In genomic region chr12:12716151-12716844, GRCh38 we compare ENCODE assay signal across 8 cellular contexts. TPM values are rescaled to one million over a fixed set of nuclear protein-coding genes. Genes with fewer than 3 reads are reported as not detected.
DNase-seq lines count a peak whose midpoint lies in the region; ATAC-seq and TF ChIP-seq lines count a peak whose summit lies in the region.

No MANE protein-coding gene starts in this region.

- POLR2A ChIA-PET in HCT116 (lab: Charles Lee), result interaction anchor here (0.7 to 2.4 kb wide), 4 partner anchors 9 to 360 kb away, joined by 3 to 21 read pairs (median 4); partner anchors contain the start of gene BORCS5

- no peaks in the 10 kb centered on the region for H3K79me1 ChIP-seq in neuronal stem cell (ENCODE audit: low read depth, low read length)

- no peak for TF ChIP-seq POLR2A in HCT116 (IDR thresholded peaks at IDR 0.05; ENCODE audit: borderline replicate concordance, extremely low read depth, insufficient read depth, insufficient read length)

- no peak for TF ChIP-seq RAD21 in HCT116 (IDR thresholded peaks at IDR 0.05; ENCODE audit: low read depth)

- CTCF ChIA-PET in HCT116 (lab: Charles Lee), result interaction anchor here (1.6 kb wide), 1 partner anchor 21 kb away, joined by 6 read pairs; no protein-coding TSS in a partner anchor

- no peak overlapping the region for H3K4ac ChIP-seq in neuronal stem cell (ENCODE audit: low read length)

- peak overlapping the region; percentile 27 for H2BK15ac ChIP-seq in neuronal stem cell (ENCODE audit: low read length)

- no peaks in the 10 kb centered on the region for H3K9me3 ChIP-seq in BE2C
- no peaks in the 10 kb centered on the region for H3K9me3 ChIP-seq in HCT116 (ENCODE audit: control insufficient read depth in 1 of 2, insufficient read depth in 1 of 2, low read depth in 1 of 2, low read length in 2 of 2)
- no peaks in the 10 kb centered on the region for H3K9me3 ChIP-seq in neuronal stem cell (replicated peaks in 1 of 2; ENCODE audit: control insufficient read depth in 2 of 2, insufficient read depth in 1 of 2, low read depth in 1 of 2, low read length in 2 of 2)

- no peak overlapping the region for H4K91ac ChIP-seq in neuronal stem cell (ENCODE audit: low read depth, low read length, poor library complexity)

- WGBS in neuronal stem cell (ENCODE audit: extremely low coverage in 2 of 2, insufficient read length in 2 of 2, insufficient replicate concordance in 1 of 2), 2 donors, result no CpG with 5 or more reads among the region's 18 CpGs

- no peak for TF ChIP-seq CTCF in BE2C (IDR thresholded peaks at IDR 0.05; ENCODE audit: low read depth, low read length)
- TF ChIP-seq CTCF in HCT116 (IDR thresholded peaks at IDR 0.05 in 2 of 3, conservative IDR thresholded peaks at IDR 0.05 in 1 of 3; ENCODE audit: borderline replicate concordance in 1 of 3, insufficient read depth in 1 of 3, low read depth in 2 of 3, low read length in 2 of 3), result no peak
- no peak for TF ChIP-seq CTCF in VCaP (conservative IDR thresholded peaks at IDR 0.05)
- TF ChIP-seq CTCF in fibroblast of mammary gland (conservative IDR thresholded peaks at IDR 0.05; ENCODE audit: control insufficient read depth, insufficient read depth, low read depth, low read length), result no peak

- H4K20me1 ChIP-seq in HCT116 (ENCODE audit: insufficient read depth), result no peaks in the 10 kb centered on the region

- H3K4me2 ChIP-seq in HCT116 (ENCODE audit: low read length) (peak overlapping the region; percentile 98), neuronal stem cell (ENCODE audit: insufficient read depth, low read length, poor library complexity, severe bottlenecking) (peak overlapping the region; percentile 73)

- H3K27ac ChIP-seq in HCT116 (ENCODE audit: low read depth, low read length) (peak overlapping the region; percentile 100), VCaP (peak overlapping the region; percentile 99), neuronal stem cell (replicated peaks; ENCODE audit: low read length) (peak overlapping the region; percentile 95)

- no peak overlapping the region for H3K14ac ChIP-seq in neuronal stem cell (ENCODE audit: low read length)

- H2AK5ac ChIP-seq in neuronal stem cell (ENCODE audit: low read depth, low read length), result no peak overlapping the region

- ATAC-seq in HCT116 (peak; percentile 14; the same call in 1 of the 2 replicates), GM18517 (IDR thresholded peaks at IDR 0.05; ENCODE audit: unreplicated experiment) (no peak), HG02759 (IDR thresholded peaks at IDR 0.05; ENCODE audit: unreplicated experiment) (no peak)

- TSS peak; percentile 89 for BruUV-seq in HCT116 (replicated peaks; lab: Mats Ljungman, UMichigan)

- intact Hi-C loops in HCT116 (cut with micrococcal nuclease), result no loop called here

- H3K9ac ChIP-seq in HCT116 (ENCODE audit: low read length), result peak overlapping the region; percentile 92
- peak overlapping the region; percentile 47 for H3K9ac ChIP-seq in neuronal stem cell (ENCODE audit: low read depth, low read length, poor library complexity)

- H3K4me1 ChIP-seq in BE2C (peaks cover 10% of the 10 kb centered on the region; the same call in 1 of the 2 replicates), HCT116 (ENCODE audit: control insufficient read depth in 1 of 2, insufficient read depth in 2 of 2, low read length in 2 of 2) (peaks cover 24 to 52% of the 10 kb centered on the region in 2 experiments), neuronal stem cell (ENCODE audit: control insufficient read depth in 2 of 2, insufficient read depth in 1 of 2, low read depth in 1 of 2, low read length in 2 of 2) (peaks cover 21 to 39% of the 10 kb centered on the region in 2 donors)

- H2BK5ac ChIP-seq in neuronal stem cell (ENCODE audit: low read length), result peak overlapping the region; percentile 88

- peak overlapping the region; percentile 92 for H3K4me3 ChIP-seq in BE2C (ENCODE audit: low read depth, low read length)
- H3K4me3 ChIP-seq in HCT116 (replicated peaks in 1 of 2; ENCODE audit: low read depth in 1 of 2, low read length in 2 of 2), result peak overlapping the region; percentile 79 to 90
- H3K4me3 ChIP-seq in fibroblast of mammary gland (ENCODE audit: control insufficient read depth, low read depth, low read length), result peak overlapping the region; percentile 93
- peak overlapping the region; percentile 93 to 94 for H3K4me3 ChIP-seq in neuronal stem cell (ENCODE audit: low read length in 2 of 2)

- peaks cover 41% of the 10 kb centered on the region for H3K79me2 ChIP-seq in HCT116 (ENCODE audit: insufficient read depth, low read length)

- H3K9me2 ChIP-seq in HCT116 (ENCODE audit: insufficient read depth), result no peaks in the 10 kb centered on the region

- no peak overlapping the region for H2BK12ac ChIP-seq in neuronal stem cell (ENCODE audit: low read length)

- peak overlapping the region; percentile 89 for H3K18ac ChIP-seq in neuronal stem cell (ENCODE audit: low read length)

- H3K36me3 ChIP-seq in BE2C, result peaks cover 21% of the 10 kb centered on the region
- H3K36me3 ChIP-seq in HCT116 (ENCODE audit: control insufficient read depth in 1 of 2, insufficient read depth in 2 of 2, low read length in 2 of 2), result peaks cover 7 to 15% of the 10 kb centered on the region in 2 experiments
- peaks cover 5 to 33% of the 10 kb centered on the region in 2 donors for H3K36me3 ChIP-seq in neuronal stem cell (replicated peaks in 1 of 2; ENCODE audit: control insufficient read depth in 2 of 2, insufficient read depth in 2 of 2, low read length in 2 of 2)

- no peak overlapping the region for H2BK120ac ChIP-seq in neuronal stem cell (ENCODE audit: low read depth, low read length)

- RAD21 ChIA-PET in HCT116 (lab: Charles Lee; ENCODE audit: low non-redundant PET in 1 of 2, low total read pairs in 2 of 2, uncharacterized antibody in 2 of 2, unreplicated experiment in 2 of 2), result interaction anchor here in 1 of 2 experiments (1.0 kb wide), 1 partner anchor 9 kb away, joined by 3 read pairs; no protein-coding TSS in a partner anchor

- H2AFZ ChIP-seq in HCT116 (ENCODE audit: low read depth, low read length, poor library complexity, severe bottlenecking) (no peak overlapping the region), neuronal stem cell (ENCODE audit: low read length) (peak overlapping the region; percentile 72)

- H3K27me3 ChIP-seq in BE2C (no peaks in the 10 kb centered on the region), HCT116 (ENCODE audit: insufficient read depth, low read length) (no peaks in the 10 kb centered on the region), neuronal stem cell (ENCODE audit: control insufficient read depth in 3 of 3, insufficient read depth in 3 of 3, low read depth in 1 of 3, low read length in 3 of 3) (no peaks in the 10 kb centered on the region)

- no peak overlapping the region for H4K8ac ChIP-seq in neuronal stem cell (ENCODE audit: low read depth, low read length)

- H3K23ac ChIP-seq in neuronal stem cell (ENCODE audit: low read depth, low read length, poor library complexity), result no peak overlapping the region

- DNase-seq in BE2C (no peak), HCT116 (ENCODE audit: low read depth, low spot score) (no peak), fibroblast of mammary gland (ENCODE audit: low read depth) (peak; percentile 46), neuronal stem cell (ENCODE audit: low spot score) (no peak), NCI-H82 treated with DMSO at 0.1 percent for 48 hours (lab: John Stamatoyannopoulos, UW; ENCODE audit: unreplicated experiment) (no peak)

TF ChIP-seq in HCT116, 20 proteins besides CTCF, POLR2A, EP300 and RAD21:
- TF ChIP-seq EZH2phosphoT487 (IDR thresholded peaks at IDR 0.05; ENCODE audit: borderline replicate concordance) (no peak), ELF1 (IDR thresholded peaks at IDR 0.05; ENCODE audit: borderline replicate concordance, low read depth) (no peak), REST (IDR thresholded peaks at IDR 0.05; ENCODE audit: low read depth) (no peak), ZNF274 (IDR thresholded peaks at IDR 0.05; ENCODE audit: low read depth, low read length) (no peak), CBX3 (IDR thresholded peaks at IDR 0.05; ENCODE audit: low read depth) (no peak), SRF (IDR thresholded peaks at IDR 0.05; ENCODE audit: low read depth) (no peak), EGR1 (IDR thresholded peaks at IDR 0.05; ENCODE audit: low read depth) (no peak)

RNA-seq across cellular contexts. Expression of gene CDKN1B, which starts 0.9 kb away (rescaled TPM):
- 105 TPM for polyA plus RNA-seq in BE2C (2012; ENCODE audit: insufficient read depth, insufficient read length, low read depth)
- 33.1 TPM for total RNA-seq in HCT116 (2021; ENCODE audit: unreplicated experiment)
- 13.9 and 17.1 TPM in 2 replicates for polyA plus RNA-seq in HCT116 (2012)
- 49.7 TPM for polyA plus RNA-seq in neuronal stem cell (2013, experiment 1 of 2)
- polyA plus RNA-seq in neuronal stem cell (2013, experiment 2 of 2), result 51.1 TPM

RNA-seq across cellular contexts. Expression of gene GPR19, which starts 20.3 kb away (rescaled TPM):
- polyA plus RNA-seq in BE2C (2012; ENCODE audit: insufficient read depth, insufficient read length, low read depth), result 5.6 TPM
- 2.2 TPM for total RNA-seq in HCT116 (2021; ENCODE audit: unreplicated experiment)
- 1.3 and 1.6 TPM in 2 replicates for polyA plus RNA-seq in HCT116 (2012)
- 32.4 TPM for polyA plus RNA-seq in neuronal stem cell (2013, experiment 1 of 2)
- 33.4 TPM for polyA plus RNA-seq in neuronal stem cell (2013, experiment 2 of 2)
